In genomic region chr12:94277426-94278000, GRCh38 we compare ENCODE assay signal across 23 cellular contexts.
DNase-seq lines count a peak whose midpoint lies in the region; ATAC-seq, FAIRE-seq and TF ChIP-seq lines count a peak whose summit lies in the region.
"Had no signal": no experiment of that assay in that cellular context is flagged by ENCODE, and none has a peak within 500 bp of the region (broad histone marks: within the 10 kb centered on the region; RNA-seq: fewer than 3 reads in every experiment).

No MANE protein-coding gene starts in this region.

- no peak overlapping the region for H3K27ac ChIP-seq in CD8-positive, alpha-beta memory T cell (ENCODE audit: low read depth, low read length)
- no peak overlapping the region for H3K27ac ChIP-seq in astrocyte (ENCODE audit: low read depth, low read length)
- H3K27ac ChIP-seq: C4-2B, esophagus squamous epithelium, KMS-11, psoas muscle, suprapubic skin had no signal

- CTCF ChIA-PET in CD8-positive, alpha-beta memory T cell (lab: Charles Lee): interaction anchor here (0.6 kb wide), 2 partner anchors 17 to 25 kb away, joined by 3 read pairs; no protein-coding TSS in a partner anchor

- DNase-seq in CD8-positive, alpha-beta memory T cell: no peak
- peak; percentile 20 for DNase-seq in astrocyte (ENCODE audit: low read depth)
- peak; percentile 28 for DNase-seq in inferior parietal cortex (ENCODE audit: extremely low spot score)
- DNase-seq in occipital lobe (lab: John Stamatoyannopoulos, UW): peak; percentile 9
- no peak for DNase-seq in activated CD4-positive, alpha-beta T cell treated with anti-CD3 and anti-CD28 coated beads for 1 hour
- DNase-seq in GM13976 (ENCODE audit: low spot score): no peak
- DNase-seq: activated CD4-positive, alpha-beta T cell treated with anti-CD3 and anti-CD28 coated beads, Interleukin-2, amount 10 ng/mL, durations not matched to agents 24 days and 14 days; activated CD8-positive, alpha-beta memory T cell treated with anti-CD3 and anti-CD28 coated beads, Interleukin-2, amount 50 U/mL, for 4 hours; effector memory CD4-positive, alpha-beta T cell; esophagus squamous epithelium; mammary epithelial cell; natural killer cell; NCI-H1048; NCI-H2081 treated with DMSO at 0.1 percent for 48 hours; NCI-H446 treated with DMSO at 0.1 percent for 48 hours; psoas muscle; SW 1271 had no signal

- in situ Hi-C loops in GM13976 (cut with MboI; ENCODE audit: low sequenced_read_pairs, unreplicated experiment): no loop called here

- POLR2A ChIA-PET in CD8-positive, alpha-beta memory T cell (lab: Charles Lee): no interaction called here

- no peak overlapping the region for H3K9ac ChIP-seq in astrocyte (ENCODE audit: low read length)
- H3K9ac ChIP-seq: KMS-11 had no signal

- H3K4me1 Mint-ChIP-seq in CD8-positive, alpha-beta memory T cell: peaks cover 10 to 15% (median 12%) of the 10 kb centered on the region in 3 donors
- H3K4me1 Mint-ChIP-seq in astrocyte (ENCODE audit: low read depth, unreplicated experiment): peaks cover 4% of the 10 kb centered on the region

- H2AFZ ChIP-seq in astrocyte (ENCODE audit: low read depth, low read length): no peak overlapping the region

- H3K4me3 Mint-ChIP-seq in CD8-positive, alpha-beta memory T cell: no peak overlapping the region
- H3K4me3 Mint-ChIP-seq in astrocyte (ENCODE audit: unreplicated experiment): no peak overlapping the region
- H3K4me3 Mint-ChIP-seq: activated CD4-positive, alpha-beta T cell treated with anti-CD3 and anti-CD28 coated beads, Interleukin-2, amount 10 ng/mL, durations not matched to agents 24 days and 14 days; natural killer cell had no signal

- H3K9me3 Mint-ChIP-seq in CD8-positive, alpha-beta memory T cell: no peaks in the 10 kb centered on the region
- peaks cover 3% of the 10 kb centered on the region for H3K9me3 Mint-ChIP-seq in astrocyte (ENCODE audit: unreplicated experiment)
- H3K9me3 Mint-ChIP-seq: activated CD4-positive, alpha-beta T cell treated with anti-CD3 and anti-CD28 coated beads, Interleukin-2, amount 10 ng/mL, durations not matched to agents 24 days and 14 days; natural killer cell had no signal

- FAIRE-seq in astrocyte (lab: Jason Lieb, UNC): no peak
- FAIRE-seq: G401.6 had no signal

- no peaks in the 10 kb centered on the region for H3K9me3 ChIP-seq in CD8-positive, alpha-beta memory T cell (ENCODE audit: low read length)
- no peaks in the 10 kb centered on the region for H3K9me3 ChIP-seq in astrocyte (ENCODE audit: insufficient read depth, low read depth, low read length)
- H3K9me3 ChIP-seq: esophagus squamous epithelium, psoas muscle, suprapubic skin had no signal

- no peak overlapping the region for H3K4me3 ChIP-seq in CD8-positive, alpha-beta memory T cell (ENCODE audit: low read length)
- no peak overlapping the region for H3K4me3 ChIP-seq in astrocyte (ENCODE audit: insufficient read depth, low read depth, low read length)
- H3K4me3 ChIP-seq: esophagus squamous epithelium, psoas muscle, suprapubic skin had no signal

- peak overlapping the region in 5 of 8 donors; percentile 16 to 91 (median 44) for H3K27ac Mint-ChIP-seq in CD8-positive, alpha-beta memory T cell
- H3K27ac Mint-ChIP-seq in astrocyte (ENCODE audit: unreplicated experiment): no peak overlapping the region
- H3K27ac Mint-ChIP-seq: activated CD4-positive, alpha-beta T cell treated with anti-CD3 and anti-CD28 coated beads, Interleukin-2, amount 10 ng/mL, durations not matched to agents 24 days and 14 days; natural killer cell had no signal

- H3K4me2 ChIP-seq in astrocyte (ENCODE audit: low read length): no peak overlapping the region
- H3K4me2 ChIP-seq: KMS-11 had no signal

- no peaks in the 10 kb centered on the region for H3K27me3 ChIP-seq in CD8-positive, alpha-beta memory T cell (ENCODE audit: insufficient read depth, low read length, poor library complexity, severe bottlenecking)
- no peaks in the 10 kb centered on the region for H3K27me3 ChIP-seq in astrocyte (ENCODE audit: insufficient read depth, low read length)
- H3K27me3 ChIP-seq: suprapubic skin had no signal

- H3K79me2 ChIP-seq in astrocyte (ENCODE audit: insufficient read depth, low read length): no peaks in the 10 kb centered on the region

- peaks cover 5% of the 10 kb centered on the region for H3K36me3 ChIP-seq in CD8-positive, alpha-beta memory T cell (ENCODE audit: insufficient read depth, low read length)
- H3K36me3 ChIP-seq in astrocyte (ENCODE audit: insufficient read depth, low read length): no peaks in the 10 kb centered on the region
- H3K36me3 ChIP-seq: suprapubic skin had no signal

- TF ChIP-seq CTCF in astrocyte (IDR thresholded peaks at IDR 0.05; ENCODE audit: insufficient read depth, low read depth, low read length) (no peak), GM13976 (IDR thresholded peaks at IDR 0.05; ENCODE audit: borderline replicate concordance, control extremely low read depth, extremely low read depth, insufficient read depth, missing control alignments) (no peak)

- peaks cover 7 to 28% (median 13%) of the 10 kb centered on the region in 3 donors for H3K36me3 Mint-ChIP-seq in CD8-positive, alpha-beta memory T cell
- no peaks in the 10 kb centered on the region for H3K36me3 Mint-ChIP-seq in astrocyte (ENCODE audit: low read depth, unreplicated experiment)
- H3K36me3 Mint-ChIP-seq: natural killer cell had no signal

- ATAC-seq in GM21723 (IDR thresholded peaks at IDR 0.05; ENCODE audit: unreplicated experiment): no peak
- ATAC-seq in HG03378 (IDR thresholded peaks at IDR 0.05; ENCODE audit: unreplicated experiment): no peak
- ATAC-seq: natural killer cell had no signal

- H3K4me1 ChIP-seq in CD8-positive, alpha-beta memory T cell (ENCODE audit: insufficient read depth, low read length): peaks cover 8% of the 10 kb centered on the region
- no peaks in the 10 kb centered on the region for H3K4me1 ChIP-seq in astrocyte (ENCODE audit: insufficient read depth, low read length)
- H3K4me1 ChIP-seq: esophagus squamous epithelium, psoas muscle, suprapubic skin had no signal

- no peaks in the 10 kb centered on the region for H3K27me3 Mint-ChIP-seq in CD8-positive, alpha-beta memory T cell
- H3K27me3 Mint-ChIP-seq in astrocyte (ENCODE audit: low read depth, unreplicated experiment): peaks cover 1% of the 10 kb centered on the region
- H3K27me3 Mint-ChIP-seq: activated CD4-positive, alpha-beta T cell treated with anti-CD3 and anti-CD28 coated beads, Interleukin-2, amount 10 ng/mL, durations not matched to agents 24 days and 14 days had no signal

- H4K20me1 ChIP-seq in astrocyte (ENCODE audit: insufficient read depth, low read length): no peaks in the 10 kb centered on the region

Comparison
In these comparisons a context has a peak if more than half of its experiments do, and no peak if none do; other contexts are left out.
1. DNase-seq: peak in astrocyte (single experiment), inferior parietal cortex (single experiment) and occipital lobe (single experiment); none in CD8-positive, alpha-beta memory T cell (0 of 5), activated CD4-positive, alpha-beta T cell treated with anti-CD3 and anti-CD28 coated beads for 1 hour (single experiment) and GM13976 (single experiment).